2 cellular contexts compared by ENCODE assay signal in the genomic region with DNA sequence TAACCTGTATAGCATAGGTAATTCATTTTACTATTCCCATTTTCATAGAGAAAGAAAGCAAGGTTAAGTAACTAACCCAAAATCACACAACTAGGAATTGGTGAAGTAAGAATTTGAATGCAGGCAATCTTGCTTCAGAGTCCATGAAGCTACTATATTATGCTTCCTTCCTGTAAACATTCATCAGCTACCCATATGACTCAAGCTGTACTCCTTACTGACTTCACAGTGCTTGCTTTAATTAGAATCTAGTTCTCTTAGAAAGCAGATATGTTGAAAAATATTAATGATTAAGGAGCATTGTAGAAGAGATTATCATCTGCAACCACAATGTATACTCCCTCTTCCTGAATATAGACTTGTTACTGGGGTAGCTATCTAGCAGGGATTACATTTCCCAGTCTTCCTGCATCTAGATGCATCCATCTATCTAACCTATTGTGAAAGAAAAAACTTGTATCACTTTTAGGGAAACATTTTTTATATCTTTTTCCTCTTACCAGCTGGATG.
A peak's percentile ranks its signal among the peaks of the same experiment; 100 is the strongest.
TF ChIP-seq lines count a peak whose summit lies in the region.

No MANE protein-coding gene starts in this region.

TF ChIP-seq in IMR-90, 13 proteins besides CTCF, POLR2A, EP300 and RAD21 (continued from another document):
- TF ChIP-seq RFX5 (IDR thresholded peaks at IDR 0.05; ENCODE audit: low read depth, low read length) (no peak), MAFK (IDR thresholded peaks at IDR 0.05; ENCODE audit: low read depth, low read length) (no peak), BHLHE40 (IDR thresholded peaks at IDR 0.05; ENCODE audit: low read depth, low read length) (no peak), CHD1 (IDR thresholded peaks at IDR 0.05; ENCODE audit: low read depth, low read length) (no peak), NFE2L2 (IDR thresholded peaks at IDR 0.05; ENCODE audit: low read depth, low read length) (no peak), CEBPB (IDR thresholded peaks at IDR 0.05; ENCODE audit: low read depth, low read length) (peak; percentile 41; the same call in 1 of the 2 replicates)

TF ChIP-seq in GM12891, 5 proteins besides CTCF, POLR2A, EP300 and RAD21 (continued from another document):
- TF ChIP-seq SPI1 (IDR thresholded peaks at IDR 0.05; ENCODE audit: low read depth, low read length): no peak
- TF ChIP-seq POLR2AphosphoS5 (IDR thresholded peaks at IDR 0.05; ENCODE audit: low read depth, low read length): no peak
- TF ChIP-seq POU2F2 (IDR thresholded peaks at IDR 0.05; ENCODE audit: low read depth, low read length): no peak
